Comparison of ENCODE assay signal across 11 cellular contexts in the genomic region with DNA sequence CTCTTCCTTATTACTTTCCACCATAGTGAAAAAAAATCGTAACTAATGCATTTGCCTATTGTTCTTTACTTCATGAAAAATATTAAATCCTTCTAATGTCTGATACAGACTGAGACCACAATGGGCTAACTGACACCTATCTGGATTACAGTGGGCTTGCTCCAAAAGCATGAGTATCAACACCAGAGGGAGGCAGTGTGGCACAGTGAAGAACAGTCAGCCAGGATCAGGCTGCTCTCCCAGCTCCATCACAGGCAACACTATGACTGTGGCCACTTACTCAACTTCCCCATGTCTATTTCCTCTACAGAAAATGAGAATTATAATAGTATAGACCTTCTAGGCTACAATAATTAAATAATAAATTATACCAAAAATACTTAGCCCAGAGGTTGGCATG.
DNase-seq lines count a peak whose midpoint lies in the region; ATAC-seq and TF ChIP-seq lines count a peak whose summit lies in the region.
"Had no signal": no experiment of that assay in that cellular context is flagged by ENCODE, and none has a peak within 500 bp of the region (broad histone marks: within the 10 kb centered on the region; RNA-seq: fewer than 3 reads in every experiment).

No MANE protein-coding gene starts in this region.

- H3K4me1 ChIP-seq in BE2C (no peaks in the 10 kb centered on the region), foreskin keratinocyte (peaks cover 6% of the 10 kb centered on the region), SJCRH30 (no peaks in the 10 kb centered on the region)

- DNase-seq in BE2C (no peak), NOMO-1 treated with dmso at 0.1 percent for 144 hours (lab: John Stamatoyannopoulos, UW; ENCODE audit: unreplicated experiment) (peak; percentile 62), foreskin keratinocyte (no peak), cerebellum (ENCODE audit: low spot score) (no peak), SJCRH30 (no peak)
- DNase-seq: midbrain; NCI-H446; stimulated activated CD4-positive, alpha-beta T cell treated with anti-CD3 and anti-CD28 coated beads, Interleukin-4, amount 100 ng/mL, for 4 hours had no signal

- peak; percentile 63 for ATAC-seq in GM19463 (IDR thresholded peaks at IDR 0.05; ENCODE audit: unreplicated experiment)
- ATAC-seq in foreskin keratinocyte: no peak
- ATAC-seq in HG02870 (IDR thresholded peaks at IDR 0.05; ENCODE audit: unreplicated experiment): no peak
- ATAC-seq in GM19035 (IDR thresholded peaks at IDR 0.05; ENCODE audit: unreplicated experiment): no peak

- no peak overlapping the region for H3K4me3 ChIP-seq in BE2C (ENCODE audit: low read depth, low read length)
- H3K4me3 ChIP-seq in SJCRH30: no peak overlapping the region

- H3K27ac ChIP-seq in foreskin keratinocyte (no peak overlapping the region), SJCRH30 (no peak overlapping the region)

- H3K27me3 ChIP-seq in BE2C (no peaks in the 10 kb centered on the region), foreskin keratinocyte (no peaks in the 10 kb centered on the region), SJCRH30 (no peaks in the 10 kb centered on the region)

- H3K9me3 ChIP-seq in BE2C: peaks cover 5% of the 10 kb centered on the region; the same call in 1 of the 2 replicates
- peaks cover 8% of the 10 kb centered on the region; the same call in 1 of the 2 replicates for H3K9me3 ChIP-seq in SJCRH30 (replicated peaks)

- TF ChIP-seq CTCF in BE2C (IDR thresholded peaks at IDR 0.05; ENCODE audit: low read depth, low read length): peak; percentile 57
- TF ChIP-seq CTCF in foreskin keratinocyte (conservative IDR thresholded peaks at IDR 0.05): peak; percentile 44

- H3K36me3 ChIP-seq in BE2C: 0 out of 2 replicates have a peak, but pooled peaks cover 1% of the 10 kb centered on the region
- H3K36me3 ChIP-seq in SJCRH30: peaks cover 6% of the 10 kb centered on the region; the same call in 1 of the 2 replicates
